ENCODE assay signal across 21 cellular contexts in genomic region chr4:85268146-85268545, GRCh38.
DNase-seq lines count a peak whose midpoint lies in the region; ATAC-seq, FAIRE-seq and TF ChIP-seq lines count a peak whose summit lies in the region.
"Had no signal": no experiment of that assay in that cellular context is flagged by ENCODE, and none has a peak within 500 bp of the region (broad histone marks: within the 10 kb centered on the region; RNA-seq: fewer than 3 reads in every experiment).

No MANE protein-coding gene starts in this region.

- no peak overlapping the region for H3K4ac ChIP-seq in H1 (replicated peaks; ENCODE audit: insufficient read length, low read depth, low read length)
- H3K4ac ChIP-seq in neuronal stem cell (ENCODE audit: low read length) = no peak overlapping the region

- no peaks in the 10 kb centered on the region for H3K79me1 ChIP-seq in H1 (ENCODE audit: low read depth, low read length)
- H3K79me1 ChIP-seq in neuronal stem cell (ENCODE audit: low read depth, low read length) = no peaks in the 10 kb centered on the region

- H3K9ac ChIP-seq in H1 (replicated peaks in 1 of 4; ENCODE audit: extremely low read depth in 1 of 4, low read depth in 3 of 4, low read length in 3 of 4) (no peak overlapping the region), neuronal stem cell (ENCODE audit: low read depth, low read length, poor library complexity) (no peak overlapping the region)
- H3K9ac ChIP-seq: BLaER1 had no signal

- no peak for FAIRE-seq in H1 (lab: Jason Lieb, UNC)
- FAIRE-seq: GM12891, GM19239 had no signal

- H2AK5ac ChIP-seq in H1 (ENCODE audit: low read depth, low read length) = no peak overlapping the region
- H2AK5ac ChIP-seq in neuronal stem cell (ENCODE audit: low read depth, low read length) = no peak overlapping the region

- H3K9me3 ChIP-seq in H1 (ENCODE audit: insufficient read depth in 2 of 2, low read depth in 1 of 2, low read length in 1 of 2) (peaks cover 0 to under 1% of the 10 kb centered on the region in 2 experiments; a peak in 1 of 4 replicates), neuronal stem cell (replicated peaks in 1 of 2; ENCODE audit: control insufficient read depth in 2 of 2, insufficient read depth in 1 of 2, low read depth in 1 of 2, low read length in 2 of 2) (no peaks in the 10 kb centered on the region)
- H3K9me3 ChIP-seq: BE2C had no signal

- H3K79me2 ChIP-seq in H1 (ENCODE audit: control insufficient read depth in 1 of 2, insufficient read depth in 2 of 2, low read length in 2 of 2) = no peaks in the 10 kb centered on the region

- H3K27me3 ChIP-seq in H1 (replicated peaks in 1 of 4; ENCODE audit: control insufficient read depth in 3 of 4, extremely low read depth in 1 of 4, insufficient read depth in 3 of 4, low read length in 3 of 4) (no peaks in the 10 kb centered on the region), neuronal stem cell (ENCODE audit: control insufficient read depth in 3 of 3, insufficient read depth in 3 of 3, low read depth in 1 of 3, low read length in 3 of 3) (no peaks in the 10 kb centered on the region)
- H3K27me3 ChIP-seq: BE2C, BLaER1 had no signal

- no peak overlapping the region for H3K14ac ChIP-seq in H1 (ENCODE audit: insufficient read length)
- no peak overlapping the region for H3K14ac ChIP-seq in neuronal stem cell (ENCODE audit: low read length)

- no peaks in the 10 kb centered on the region for H3K4me1 ChIP-seq in H1 (replicated peaks in 1 of 4; ENCODE audit: control insufficient read depth in 3 of 4, insufficient read depth in 4 of 4, low read length in 3 of 4)
- peaks cover 2 to 3% of the 10 kb centered on the region in 2 donors for H3K4me1 ChIP-seq in neuronal stem cell (ENCODE audit: control insufficient read depth in 2 of 2, insufficient read depth in 1 of 2, low read depth in 1 of 2, low read length in 2 of 2)
- H3K4me1 ChIP-seq: BLaER1 had no signal

- 93% methylated on average over 5 of the region's 5 CpGs; no CpG with 5 or more reads in 1 of the 2 experiments for WGBS in H1 (ENCODE audit: extremely low coverage in 1 of 2, insufficient coverage in 1 of 2, insufficient read length in 1 of 2, insufficient replicate concordance in 2 of 2, low coverage in 1 of 2, low lambda C conversion rate in 2 of 2, missing lambda C conversion rate in 1 of 2), 2 experiments
- WGBS in neuronal stem cell (ENCODE audit: extremely low coverage in 2 of 2, insufficient read length in 2 of 2, insufficient replicate concordance in 1 of 2), 2 donors = no CpG with 5 or more reads among the region's 5 CpGs

- H3K27ac ChIP-seq in H1 (ENCODE audit: low read depth, low read length) (no peak overlapping the region), neuronal stem cell (replicated peaks; ENCODE audit: low read length) (no peak overlapping the region)
- H3K27ac ChIP-seq: BLaER1 had no signal

- POLR2A ChIA-PET in H1 (lab: Charles Lee; ENCODE audit: partially characterized antibody) = no interaction called here

- H3K23ac ChIP-seq in H1 (ENCODE audit: insufficient read length) (no peak overlapping the region), neuronal stem cell (ENCODE audit: low read depth, low read length, poor library complexity) (no peak overlapping the region)

- no peak for TF ChIP-seq CTCF in H1 (IDR thresholded peaks at IDR 0.05; ENCODE audit: control extremely low read depth in 1 of 3, insufficient read depth in 1 of 3, low read depth in 1 of 3, low read length in 3 of 3)

- H4K91ac ChIP-seq in H1 (replicated peaks; ENCODE audit: insufficient read length, low read length) = no peak overlapping the region
- H4K91ac ChIP-seq in neuronal stem cell (ENCODE audit: low read depth, low read length, poor library complexity) = no peak overlapping the region

- H4K20me1 ChIP-seq in H1 (replicated peaks in 1 of 2; ENCODE audit: control insufficient read depth in 1 of 2, insufficient read depth in 2 of 2, low read length in 2 of 2) = no peaks in the 10 kb centered on the region
- H4K20me1 ChIP-seq: BLaER1 had no signal

- H2AFZ ChIP-seq in H1 (ENCODE audit: low read length) (peak overlapping the region; percentile 59; the same call in 1 of the 2 replicates), neuronal stem cell (ENCODE audit: low read length) (no peak overlapping the region)

- TF ChIP-seq EP300 in H1 (IDR thresholded peaks at IDR 0.05; ENCODE audit: borderline replicate concordance in 1 of 2, low read depth in 2 of 2, low read length in 2 of 2) = no peak

- H3K4me3 ChIP-seq in H1 (ENCODE audit: extremely low read depth in 1 of 4, insufficient read depth in 2 of 4, low read depth in 3 of 4, low read length in 4 of 4) = no peak overlapping the region
- no peak overlapping the region for H3K4me3 ChIP-seq in neuronal stem cell (ENCODE audit: low read length in 2 of 2)
- H3K4me3 ChIP-seq: BLaER1 had no signal

- H2BK12ac ChIP-seq in H1 (ENCODE audit: low read depth, low read length) (no peak overlapping the region), neuronal stem cell (ENCODE audit: low read length) (no peak overlapping the region)

- no peak for DNase-seq in H1 (ENCODE audit: low read depth in 1 of 2, low spot score in 2 of 2)
- peak; percentile 57 for DNase-seq in neuronal stem cell (ENCODE audit: low spot score)
- no peak for DNase-seq in inferior parietal cortex (ENCODE audit: extremely low spot score)
- DNase-seq in DMS79 treated with DMSO at 0.1 percent for 48 hours (lab: John Stamatoyannopoulos, UW) = no peak
- DNase-seq: 8988T; ACHN; BE2C; C1 segment of cervical spinal cord; CD4-positive, alpha-beta memory T cell; CD4-positive, CD25-positive, alpha-beta regulatory T cell; CD8-positive, alpha-beta memory T cell; COR-L47; DMS 273 treated with DMSO at 0.1 percent for 48 hours; DMS153; DMS53; DMS79; GF-D8 had no signal

- no peaks in the 10 kb centered on the region for H3K36me3 ChIP-seq in H1 (ENCODE audit: control insufficient read depth in 2 of 4, insufficient read depth in 4 of 4, low read length in 3 of 4)
- H3K36me3 ChIP-seq in neuronal stem cell (replicated peaks in 1 of 2; ENCODE audit: control insufficient read depth in 2 of 2, insufficient read depth in 2 of 2, low read length in 2 of 2) = no peaks in the 10 kb centered on the region
- H3K36me3 ChIP-seq: BE2C, BLaER1 had no signal

- no peak overlapping the region for H2BK5ac ChIP-seq in H1 (ENCODE audit: low read depth, low read length)
- H2BK5ac ChIP-seq in neuronal stem cell (ENCODE audit: low read length) = no peak overlapping the region

- H3K18ac ChIP-seq in H1 (ENCODE audit: extremely low read depth, low read length) = no peak overlapping the region
- H3K18ac ChIP-seq in neuronal stem cell (ENCODE audit: low read length) = no peak overlapping the region

- no peaks in the 10 kb centered on the region for H3K23me2 ChIP-seq in H1 (ENCODE audit: low read depth, low read length)

- CTCF ChIA-PET in H1 (lab: Charles Lee; ENCODE audit: partially characterized antibody) = interaction anchor here (1.0 kb wide), 1 partner anchor 120 kb away, joined by 3 read pairs; no protein-coding TSS in a partner anchor

- H4K8ac ChIP-seq in H1 (ENCODE audit: extremely low read depth, insufficient read depth, low read length) = no peak overlapping the region
- no peak overlapping the region for H4K8ac ChIP-seq in neuronal stem cell (ENCODE audit: low read depth, low read length)

- H3K4me2 ChIP-seq in H1 (ENCODE audit: insufficient read depth in 1 of 2, low read depth in 2 of 2, low read length in 2 of 2) = no peak overlapping the region
- H3K4me2 ChIP-seq in neuronal stem cell (ENCODE audit: insufficient read depth, low read length, poor library complexity, severe bottlenecking) = no peak overlapping the region
- H3K4me2 ChIP-seq: BLaER1 had no signal

- H3K56ac ChIP-seq in H1 (replicated peaks; ENCODE audit: insufficient read length, low read depth, low read length) = no peak overlapping the region

- TF ChIP-seq POLR2A in H1 (IDR thresholded peaks at IDR 0.05; ENCODE audit: control extremely low read depth in 1 of 2, low read depth in 2 of 2, low read length in 2 of 2) = no peak

- H2BK20ac ChIP-seq in H1 (ENCODE audit: low read length) = no peak overlapping the region

- H4K5ac ChIP-seq in H1 (ENCODE audit: insufficient read length, low read depth, low read length) = no peak overlapping the region

- no peak overlapping the region for H2BK120ac ChIP-seq in H1 (replicated peaks; ENCODE audit: low read depth, low read length)
- H2BK120ac ChIP-seq in neuronal stem cell (ENCODE audit: low read depth, low read length) = no peak overlapping the region

- no peak overlapping the region for H2BK15ac ChIP-seq in H1 (ENCODE audit: low read length)
- no peak overlapping the region for H2BK15ac ChIP-seq in neuronal stem cell (ENCODE audit: low read length)

- no peak for ATAC-seq in HG03521 (IDR thresholded peaks at IDR 0.05; ENCODE audit: unreplicated experiment)

- no peak for TF ChIP-seq RAD21 in H1 (IDR thresholded peaks at IDR 0.05 in 1 of 2, conservative IDR thresholded peaks at IDR 0.05 in 1 of 2; ENCODE audit: low read depth in 2 of 2, low read length in 2 of 2)

TF ChIP-seq in H1, 55 proteins besides CTCF, POLR2A, EP300 and RAD21:
- TF ChIP-seq RNF2 (IDR thresholded peaks at IDR 0.05; ENCODE audit: borderline replicate concordance, low read depth, low read length, missing control alignments, poor library complexity, severe bottlenecking) (no peak), CBX5 (IDR thresholded peaks at IDR 0.05; ENCODE audit: low read depth, low read length) (no peak), BACH1 (IDR thresholded peaks at IDR 0.05; ENCODE audit: low read length) (no peak), YY1 (IDR thresholded peaks at IDR 0.05; ENCODE audit: low read depth, low read length) (no peak), KDM4A (IDR thresholded peaks at IDR 0.05; ENCODE audit: low read depth, low read length, severe bottlenecking) (no peak), CBX8 (IDR thresholded peaks at IDR 0.05; ENCODE audit: borderline replicate concordance, low read depth, low read length) (no peak), HDAC2 (IDR thresholded peaks at IDR 0.05; ENCODE audit: borderline replicate concordance in 1 of 2, low read depth in 2 of 2, low read length in 2 of 2) (no peak), NANOG (IDR thresholded peaks at IDR 0.05; ENCODE audit: insufficient read depth, low read depth, low read length, poor library complexity, severe bottlenecking) (no peak), CTBP2 (IDR thresholded peaks at IDR 0.05; ENCODE audit: borderline replicate concordance, insufficient read depth, insufficient read length, low read length) (no peak), TAF7 (optimal IDR thresholded peaks at IDR 0.05; ENCODE audit: borderline replicate concordance, low read depth, low read length) (no peak), CEBPB (IDR thresholded peaks at IDR 0.05; ENCODE audit: low read depth, low read length) (no peak), TBP (IDR thresholded peaks at IDR 0.05; ENCODE audit: low read depth, low read length) (no peak), SAP30 (IDR thresholded peaks at IDR 0.05; ENCODE audit: insufficient read depth, insufficient replicate concordance, low read length) (no peak), SP2 (IDR thresholded peaks at IDR 0.05; ENCODE audit: low read length) (no peak), CHD2 (IDR thresholded peaks at IDR 0.05; ENCODE audit: low read length) (no peak)
